ENCODE assay signal across 8 cellular contexts in genomic region chr14:20632448-20632830, GRCh38. TPM values are rescaled to one million over a fixed set of nuclear protein-coding genes. Genes with fewer than 3 reads are reported as not detected.
DNase-seq lines count a peak whose midpoint lies in the region; ATAC-seq and TF ChIP-seq lines count a peak whose summit lies in the region.

No MANE protein-coding gene starts in this region.

- dilution Hi-C loops in mammary epithelial cell (cut with HindIII; ENCODE audit: low sequenced_read_pairs) = no loop called here

- DNase-seq in right atrium auricular region (ENCODE audit: low spot score) (no peak), Right ventricle myocardium superior (no peak), HT-29 (ENCODE audit: low spot score) (peak; percentile 36), mammary epithelial cell (peak; percentile 13), nephron progenitor cell (no peak), NCI-H446 treated with DMSO at 0.1 percent for 48 hours (lab: John Stamatoyannopoulos, UW) (no peak), GOT3 (lab: John Stamatoyannopoulos, UW) (no peak), COLO829 (ENCODE audit: low spot score) (no peak)

- WGBS in mammary epithelial cell (ENCODE audit: low coverage, missing lambda C conversion rate) = 7% methylated on average over 14 of the region's 19 CpGs

- H4K20me1 ChIP-seq in mammary epithelial cell (ENCODE audit: insufficient read depth, low read length) = no peaks in the 10 kb centered on the region

- H3K9me3 Mint-ChIP-seq in nephron progenitor cell = peaks cover 32% of the 10 kb centered on the region

- H3K9ac ChIP-seq in mammary epithelial cell (ENCODE audit: insufficient read depth, low read length) = no peak overlapping the region

- H3K27me3 ChIP-seq in right atrium auricular region (no peaks in the 10 kb centered on the region), mammary epithelial cell (ENCODE audit: insufficient read depth, low read length) (no peaks in the 10 kb centered on the region)

- in situ Hi-C loops in mammary epithelial cell (cut with MboI; ENCODE audit: low sequenced_read_pairs in 2 of 2) = no loop called here

- no TSS peak for BruUV-seq in mammary epithelial cell (replicated peaks; lab: Mats Ljungman, UMichigan)

- peaks cover 90% of the 10 kb centered on the region for H3K27me3 Mint-ChIP-seq in nephron progenitor cell (ENCODE audit: low read depth, poor library complexity)

- H2AFZ ChIP-seq in mammary epithelial cell (ENCODE audit: low read depth, low read length) = peak overlapping the region; percentile 70

- H3K36me3 ChIP-seq in right atrium auricular region = no peaks in the 10 kb centered on the region
- H3K36me3 ChIP-seq in mammary epithelial cell (ENCODE audit: insufficient read depth, low read length) = no peaks in the 10 kb centered on the region

- H3K9me3 ChIP-seq in right atrium auricular region = peaks cover 0 to 5% of the 10 kb centered on the region in 2 donors
- H3K9me3 ChIP-seq in mammary epithelial cell (replicated peaks; ENCODE audit: insufficient read depth, low read length) = no peaks in the 10 kb centered on the region

- no peaks in the 10 kb centered on the region for H3K79me2 ChIP-seq in mammary epithelial cell (ENCODE audit: insufficient read depth, low read length)

- H3K27ac ChIP-seq in right atrium auricular region (no peak overlapping the region), mammary epithelial cell (ENCODE audit: insufficient read depth, low read depth, low read length) (no peak overlapping the region)

- peak overlapping the region; percentile 89 for H3K4me2 ChIP-seq in mammary epithelial cell (ENCODE audit: insufficient read depth, low read depth, low read length)

- intact Hi-C loops in Right ventricle myocardium superior (cut with DNase I) (no loop called here), mammary epithelial cell (cut with micrococcal nuclease) (loop anchor here (1.0 to 5.0 kb wide), 4 partner anchors 19 to 410 kb away; partner anchors contain the start of gene RNASE7)

- H3K4me1 ChIP-seq in right atrium auricular region = peaks cover 0 to 27% of the 10 kb centered on the region in 2 donors
- H3K4me1 ChIP-seq in mammary epithelial cell (ENCODE audit: insufficient read depth, low read length) = peaks cover 19% of the 10 kb centered on the region

- no peak for ATAC-seq in Right ventricle myocardium superior (ENCODE audit: poor library complexity)

- H3K4me1 Mint-ChIP-seq in nephron progenitor cell = peaks cover 34% of the 10 kb centered on the region

- no peaks in the 10 kb centered on the region for H3K36me3 Mint-ChIP-seq in nephron progenitor cell (ENCODE audit: low read depth)

- peak overlapping the region; percentile 91 for H3K4me3 Mint-ChIP-seq in nephron progenitor cell

- H3K4me3 ChIP-seq in right atrium auricular region = peak overlapping the region; percentile 14 to 37
- H3K4me3 ChIP-seq in mammary epithelial cell (replicated peaks in 1 of 3; ENCODE audit: insufficient read depth in 1 of 3, low read depth in 2 of 3, low read length in 3 of 3) = peak overlapping the region; percentile 11 to 55 (median 55)

- no peak overlapping the region for H3K27ac Mint-ChIP-seq in nephron progenitor cell

- CTCF ChIA-PET in mammary epithelial cell (lab: Charles Lee; ENCODE audit: low non-redundant PET) = interaction anchor here (0.5 kb wide), 1 partner anchor 22 kb away, joined by 5 read pairs; no protein-coding TSS in a partner anchor

- TF ChIP-seq CTCF in right atrium auricular region (IDR thresholded peaks at IDR 0.05) (no peak), mammary epithelial cell (conservative IDR thresholded peaks at IDR 0.05 in 1 of 2, IDR thresholded peaks at IDR 0.05 in 1 of 2; ENCODE audit: extremely low read depth in 1 of 2, insufficient read depth in 1 of 2, low read depth in 1 of 2, low read length in 2 of 2) (no peak), nephron progenitor cell (IDR thresholded peaks at IDR 0.05) (no peak)

RNA-seq across cellular contexts. Expression of gene OR6S1, which starts 9.1 kb away (rescaled TPM):
- total RNA-seq in right atrium auricular region = not detected
- not detected for total RNA-seq in Right ventricle myocardium superior
- total RNA-seq in HT-29 (2014; rRNA removed; shearing (Covaris generic)) = not detected in 2 replicates
- not detected for total RNA-seq in mammary epithelial cell
- polyA plus RNA-seq in mammary epithelial cell = not detected
- not detected for polyA minus RNA-seq in mammary epithelial cell

RNA-seq across cellular contexts. Expression of gene RNASE12, which starts 41.3 kb away (rescaled TPM):
- total RNA-seq in right atrium auricular region (not detected), Right ventricle myocardium superior (not detected), mammary epithelial cell (not detected)
- total RNA-seq in HT-29 (2014; rRNA removed; shearing (Covaris generic)) = not detected in 2 replicates
- not detected for polyA plus RNA-seq in mammary epithelial cell
- polyA minus RNA-seq in mammary epithelial cell = not detected

RNA-seq across cellular contexts. Expression of gene RNASE11, which starts 44.6 kb away (rescaled TPM):
- total RNA-seq in right atrium auricular region = not detected
- not detected for total RNA-seq in Right ventricle myocardium superior
- total RNA-seq in HT-29 (2014; rRNA removed; shearing (Covaris generic)) = not detected in 2 replicates
- total RNA-seq in mammary epithelial cell = not detected
- polyA plus RNA-seq in mammary epithelial cell = not detected
- not detected for polyA minus RNA-seq in mammary epithelial cell

RNA-seq across cellular contexts. Expression of gene RNASE4, which starts 51.9 kb away (rescaled TPM):
- total RNA-seq in right atrium auricular region (10 to 100 TPM; 19.5 to 44.4 TPM), Right ventricle myocardium superior (9.4 TPM), mammary epithelial cell (10 to 100 TPM in 1 of 2 donors, 1 to 10 TPM in 1; 2.7 to 10.3 TPM)
- total RNA-seq in HT-29 (2014; rRNA removed; shearing (Covaris generic)) = 6.6 and 8.7 TPM in 2 replicates
- 8.5 TPM for polyA plus RNA-seq in mammary epithelial cell
- not detected for polyA minus RNA-seq in mammary epithelial cell

RNA-seq across cellular contexts. Expression of gene ANG, which starts 56.1 kb away (rescaled TPM):
- 10 to 100 TPM in 1 of 2 donors, 1 to 10 TPM in 1; 4.4 to 14.5 TPM for total RNA-seq in right atrium auricular region
- total RNA-seq in Right ventricle myocardium superior = 5.3 TPM
- total RNA-seq in HT-29 (2014; rRNA removed; shearing (Covaris generic)) = 0.57 and 4.0 TPM in 2 replicates
- 1 to 10 TPM; 2.5 to 3.7 TPM for total RNA-seq in mammary epithelial cell
- 4.1 TPM for polyA plus RNA-seq in mammary epithelial cell
- polyA minus RNA-seq in mammary epithelial cell = not detected

Comparison
In these comparisons a context has a peak if more than half of its experiments do, and no peak if none do; other contexts are left out.
1. DNase-seq: peak in HT-29 (single experiment) and mammary epithelial cell (single experiment); none in right atrium auricular region (single experiment), Right ventricle myocardium superior (single experiment), nephron progenitor cell (single experiment), NCI-H446 treated with DMSO at 0.1 percent for 48 hours (single experiment), GOT3 (single experiment) and COLO829 (single experiment).